1 cellular context compared by ENCODE assay signal in genomic region chr3:69740103-69741021, GRCh38.
TF ChIP-seq lines count a peak whose summit lies in the region.

No MANE protein-coding gene starts in this region.

TF ChIP-seq in K562, 482 proteins besides CTCF, POLR2A, EP300 and RAD21 (continued from another document and continues in another):
- TF ChIP-seq UBTF (IDR thresholded peaks at IDR 0.05; ENCODE audit: borderline replicate concordance in 1 of 2, low read depth in 2 of 2, low read length in 2 of 2) (0 out of 4 replicates have a peak, but pooled peaks of 1 of the 2 experiments have one; percentile 30), ZNF766 (CRISPR knock-in tag; conservative IDR thresholded peaks at IDR 0.05) (0 out of 2 replicates have a peak, but pooled peaks have one; percentile 29), ZNF263 (CRISPR knock-in tag; IDR thresholded peaks at IDR 0.05; ENCODE audit: borderline replicate concordance) (no peak), ZNF740 (CRISPR knock-in tag; IDR thresholded peaks at IDR 0.05) (no peak), ZNF740 (tag; IDR thresholded peaks at IDR 0.05) (no peak), CHD4 (IDR thresholded peaks at IDR 0.05; ENCODE audit: insufficient read depth, insufficient replicate concordance, low read depth, low read length, poor library complexity, severe bottlenecking) (no peak), ELF2 (CRISPR knock-in tag; IDR thresholded peaks at IDR 0.05) (no peak), SIN3B (IDR thresholded peaks at IDR 0.05; ENCODE audit: low read depth) (no peak), ZSCAN29 (IDR thresholded peaks at IDR 0.05) (no peak), HEY1 (CRISPR knock-in tag; IDR thresholded peaks at IDR 0.05; ENCODE audit: borderline replicate concordance) (no peak), TBP (optimal IDR thresholded peaks at IDR 0.05; ENCODE audit: low read depth, low read length) (no peak), ZC3H11A (IDR thresholded peaks at IDR 0.05; ENCODE audit: low read depth, low read length) (no peak), NR2C2 (CRISPR knock-in tag; IDR thresholded peaks at IDR 0.05) (no peak), NR2C2 (tag; IDR thresholded peaks at IDR 0.05) (no peak), ZNF140 (CRISPR knock-in tag; IDR thresholded peaks at IDR 0.05) (no peak), ZFP30 (CRISPR knock-in tag; IDR thresholded peaks at IDR 0.05; ENCODE audit: borderline replicate concordance) (no peak), BACH1 (tag; IDR thresholded peaks at IDR 0.05) (no peak), SAFB2 (IDR thresholded peaks at IDR 0.05; ENCODE audit: borderline replicate concordance, low read depth, low read length, severe bottlenecking) (no peak), AFF1 (IDR thresholded peaks at IDR 0.05; ENCODE audit: low read depth in 1 of 2, partially characterized antibody in 2 of 2) (no peak), SIRT6 (IDR thresholded peaks at IDR 0.05; ENCODE audit: low read depth, low read length) (no peak), NR2F6 (CRISPR knock-in tag; IDR thresholded peaks at IDR 0.05) (no peak), CGGBP1 (CRISPR knock-in tag; IDR thresholded peaks at IDR 0.05) (no peak), KAT2B (IDR thresholded peaks at IDR 0.05; ENCODE audit: low read depth, low read length) (no peak), ZNF79 (CRISPR knock-in tag; IDR thresholded peaks at IDR 0.05; ENCODE audit: low read depth) (no peak), MEF2D (tag; conservative IDR thresholded peaks at IDR 0.05; ENCODE audit: low read depth) (no peak), MAFK (IDR thresholded peaks at IDR 0.05; ENCODE audit: low read length) (no peak), ZNF253 (CRISPR knock-in tag; conservative IDR thresholded peaks at IDR 0.05) (no peak), MXI1 (IDR thresholded peaks at IDR 0.05; ENCODE audit: low read depth, low read length) (no peak), ATF3 (IDR thresholded peaks at IDR 0.05) (no peak), ATF3 (CRISPR knock-in tag; conservative IDR thresholded peaks at IDR 0.05) (no peak), RREB1 (CRISPR knock-in tag; IDR thresholded peaks at IDR 0.05) (no peak), ZNF124 (CRISPR knock-in tag; IDR thresholded peaks at IDR 0.05) (no peak), HMBOX1 (IDR thresholded peaks at IDR 0.05) (no peak), ZBTB49 (CRISPR knock-in tag; IDR thresholded peaks at IDR 0.05; ENCODE audit: borderline replicate concordance) (no peak), HBP1 (CRISPR knock-in tag; IDR thresholded peaks at IDR 0.05) (no peak), TCF3 (CRISPR knock-in tag; IDR thresholded peaks at IDR 0.05) (peak; percentile 38), ZNF436 (CRISPR knock-in tag; IDR thresholded peaks at IDR 0.05) (no peak), ZNF668 (CRISPR knock-in tag; IDR thresholded peaks at IDR 0.05) (no peak), GABPB2 (CRISPR knock-in tag; conservative IDR thresholded peaks at IDR 0.05) (no peak), ZBTB7A (IDR thresholded peaks at IDR 0.05; ENCODE audit: borderline replicate concordance, control insufficient read depth, low read depth, low read length) (peak; percentile 4; the same call in 1 of the 2 replicates), MTA2 (IDR thresholded peaks at IDR 0.05; ENCODE audit: low read depth) (no peak), ZKSCAN8 (CRISPR knock-in tag; IDR thresholded peaks at IDR 0.05) (no peak), HOXB6 (CRISPR knock-in tag; IDR thresholded peaks at IDR 0.05; ENCODE audit: borderline replicate concordance) (no peak), BCL6 (CRISPR knock-in tag; IDR thresholded peaks at IDR 0.05) (no peak), FOXP1 (CRISPR knock-in tag; IDR thresholded peaks at IDR 0.05) (no peak), MLX (CRISPR knock-in tag; conservative IDR thresholded peaks at IDR 0.05) (no peak)
